8 cellular contexts compared by ENCODE assay signal in the genomic region with DNA sequence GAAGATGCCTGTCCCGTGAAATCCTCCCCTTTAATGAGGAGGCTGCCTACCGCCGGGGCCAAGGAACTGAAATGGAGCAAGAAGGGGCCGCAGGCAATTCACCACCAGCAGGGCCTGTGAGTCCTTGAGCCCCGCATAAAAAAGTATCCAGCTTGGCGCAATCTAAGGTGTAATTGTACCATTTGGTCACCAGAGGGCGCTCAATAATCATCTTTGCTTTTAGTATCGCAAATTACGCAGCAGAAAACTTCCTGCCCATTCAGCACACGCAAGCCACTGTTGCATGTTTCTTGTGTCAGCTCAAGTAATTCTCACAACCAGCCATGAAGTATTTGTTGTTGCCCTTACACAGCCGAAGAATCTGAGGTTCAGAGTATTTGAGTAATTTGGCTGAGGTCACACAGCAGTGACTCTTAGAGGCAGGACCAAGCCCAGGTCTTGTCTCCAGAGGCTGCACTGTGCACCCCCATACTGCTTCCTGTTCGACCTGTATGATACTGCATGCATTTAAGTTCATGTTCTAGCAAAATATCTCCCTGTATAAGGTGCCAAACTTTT. TPM values are rescaled to one million over a fixed set of nuclear protein-coding genes. Genes with fewer than 3 reads are reported as not detected.
A peak's percentile ranks its signal among the peaks of the same experiment; 100 is the strongest.
DNase-seq lines count a peak whose midpoint lies in the region; ATAC-seq and TF ChIP-seq lines count a peak whose summit lies in the region.

No MANE protein-coding gene starts in this region.

- H3K4me1 Mint-ChIP-seq in T-helper 1 cell treated with Interleukin-12 subunit alpha and Interleukin-12 subunit beta and Interleukin-4 antibody, amounts not matched to agents 30 μg/mL and 1 μg/mL, for 36 hours (ENCODE audit: low read depth) = peaks cover 23% of the 10 kb centered on the region

- H3K9me3 Mint-ChIP-seq in T-helper 1 cell treated with Interleukin-12 subunit alpha and Interleukin-12 subunit beta and Interleukin-4 antibody, amounts not matched to agents 30 μg/mL and 1 μg/mL, for 36 hours = no peaks in the 10 kb centered on the region

- no peaks in the 10 kb centered on the region for H3K36me3 ChIP-seq in sigmoid colon

- in situ Hi-C loops in astrocyte of the cerebellum (cut with HindIII; ENCODE audit: low sequenced_read_pairs) = no loop called here

- ATAC-seq in HG03460 (IDR thresholded peaks at IDR 0.05; ENCODE audit: unreplicated experiment) = no peak

- H3K36me3 Mint-ChIP-seq in T-helper 1 cell treated with Interleukin-12 subunit alpha and Interleukin-12 subunit beta and Interleukin-4 antibody, amounts not matched to agents 30 μg/mL and 1 μg/mL, for 36 hours (ENCODE audit: low read depth) = no peaks in the 10 kb centered on the region

- H3K27ac ChIP-seq in C4-2B = peak overlapping the region; percentile 9; the same call in 1 of the 2 replicates
- peak overlapping the region in 1 of 4 donors; percentile 51 for H3K27ac ChIP-seq in sigmoid colon

- no peak for TF ChIP-seq EP300 in sigmoid colon (IDR thresholded peaks at IDR 0.05)

- H3K4me3 Mint-ChIP-seq in T-helper 1 cell treated with Interleukin-12 subunit alpha and Interleukin-12 subunit beta and Interleukin-4 antibody, amounts not matched to agents 30 μg/mL and 1 μg/mL, for 36 hours = no peak overlapping the region

- peak overlapping the region; percentile 69 for H3K27ac Mint-ChIP-seq in T-helper 1 cell treated with Interleukin-12 subunit alpha and Interleukin-12 subunit beta and Interleukin-4 antibody, amounts not matched to agents 30 μg/mL and 1 μg/mL, for 36 hours

- peak; percentile 77 for DNase-seq in H4 (ENCODE audit: low spot score)
- peak; percentile 34 to 59 for DNase-seq in NCI-H1930 (lab: John Stamatoyannopoulos, UW)
- DNase-seq in astrocyte of the cerebellum (ENCODE audit: low read depth) = peak; percentile 79
- peak; percentile 68 for DNase-seq in hepatic stellate cell (ENCODE audit: low spot score)
- DNase-seq in sigmoid colon = no peak

- intact Hi-C loops in sigmoid colon (cut with DNase I) = loop anchor here (5.0 kb wide), 2 partner anchors 50 to 390 kb away; no protein-coding TSS in a partner anchor

- H3K9me3 ChIP-seq in sigmoid colon = no peaks in the 10 kb centered on the region

- H3K4me3 ChIP-seq in astrocyte of the cerebellum (ENCODE audit: low read depth, low read length) = no peak overlapping the region
- H3K4me3 ChIP-seq in sigmoid colon = no peak overlapping the region

- TF ChIP-seq CTCF in C4-2B (conservative IDR thresholded peaks at IDR 0.05) (peak; percentile 86), astrocyte of the cerebellum (IDR thresholded peaks at IDR 0.05; ENCODE audit: low read depth, low read length, missing control alignments) (peak; percentile 62), sigmoid colon (IDR thresholded peaks at IDR 0.05) (peak; percentile 73 to 89 (median 82))

- H3K4me1 ChIP-seq in sigmoid colon = peaks cover 0 to 16% (median 10%) of the 10 kb centered on the region in 4 donors

- WGBS in sigmoid colon, 2 donors = 2 to 5% methylated on average over 12 of the region's 12 CpGs

- peaks cover 0 to 28% (median 12%) of the 10 kb centered on the region in 3 donors for H3K27me3 ChIP-seq in sigmoid colon

- peaks cover 16% of the 10 kb centered on the region for H3K27me3 Mint-ChIP-seq in T-helper 1 cell treated with Interleukin-12 subunit alpha and Interleukin-12 subunit beta and Interleukin-4 antibody, amounts not matched to agents 30 μg/mL and 1 μg/mL, for 36 hours (ENCODE audit: low read depth)

- TF ChIP-seq POLR2A in sigmoid colon (IDR thresholded peaks at IDR 0.05) = no peak

RNA-seq across cellular contexts. Expression of a gene that starts 54.1 kb away (rescaled TPM):
- total RNA-seq in H4 (2014; rRNA removed; shearing (Covaris generic)) = 70.7 and 101 TPM in 2 replicates
- total RNA-seq in sigmoid colon = 100 to 1,000 TPM; 115 to 175 (median 147) TPM
- 100 to 1,000 TPM in 2 of 3 donors, 10 to 100 TPM in 1; 90.2 to 133 (median 123) TPM for polyA plus RNA-seq in sigmoid colon
